2 cellular contexts compared by ENCODE assay signal in the genomic region with DNA sequence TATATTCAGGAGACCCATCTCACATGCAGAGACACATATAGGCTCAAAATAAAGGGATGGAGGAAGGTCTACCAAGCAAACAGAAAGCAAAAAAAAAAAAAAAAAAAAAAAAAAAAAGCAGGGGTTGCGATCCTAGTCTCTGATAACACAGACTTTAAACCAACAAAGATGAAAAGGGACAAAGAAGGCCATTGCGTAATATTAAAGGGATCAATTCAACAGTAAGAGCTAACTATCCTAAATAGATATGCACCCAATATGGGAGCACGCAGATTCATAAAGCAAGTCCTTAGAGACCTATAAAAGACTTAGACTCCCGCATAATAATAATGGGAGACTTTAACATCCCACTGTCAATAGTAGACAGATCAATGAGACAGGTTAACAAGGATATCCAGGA. TPM values are rescaled to one million over a fixed set of nuclear protein-coding genes. Genes with fewer than 3 reads are reported as not detected.
"Had no signal": no experiment of that assay in that cellular context is flagged by ENCODE, and none has a peak within 500 bp of the region (broad histone marks: within the 10 kb centered on the region; RNA-seq: fewer than 3 reads in every experiment).

No MANE protein-coding gene starts in this region.

RNA-seq across cellular contexts. Expression of a gene that starts 13.7 kb away (rescaled TPM):
- total RNA-seq: G401, GM12878 had no signal
- polyA plus RNA-seq: GM12878 had no signal

RNA-seq across cellular contexts. Expression of a gene that starts 41.1 kb away (rescaled TPM):
- total RNA-seq: G401, GM12878 had no signal
- polyA plus RNA-seq: GM12878 had no signal
